In the genomic region with DNA sequence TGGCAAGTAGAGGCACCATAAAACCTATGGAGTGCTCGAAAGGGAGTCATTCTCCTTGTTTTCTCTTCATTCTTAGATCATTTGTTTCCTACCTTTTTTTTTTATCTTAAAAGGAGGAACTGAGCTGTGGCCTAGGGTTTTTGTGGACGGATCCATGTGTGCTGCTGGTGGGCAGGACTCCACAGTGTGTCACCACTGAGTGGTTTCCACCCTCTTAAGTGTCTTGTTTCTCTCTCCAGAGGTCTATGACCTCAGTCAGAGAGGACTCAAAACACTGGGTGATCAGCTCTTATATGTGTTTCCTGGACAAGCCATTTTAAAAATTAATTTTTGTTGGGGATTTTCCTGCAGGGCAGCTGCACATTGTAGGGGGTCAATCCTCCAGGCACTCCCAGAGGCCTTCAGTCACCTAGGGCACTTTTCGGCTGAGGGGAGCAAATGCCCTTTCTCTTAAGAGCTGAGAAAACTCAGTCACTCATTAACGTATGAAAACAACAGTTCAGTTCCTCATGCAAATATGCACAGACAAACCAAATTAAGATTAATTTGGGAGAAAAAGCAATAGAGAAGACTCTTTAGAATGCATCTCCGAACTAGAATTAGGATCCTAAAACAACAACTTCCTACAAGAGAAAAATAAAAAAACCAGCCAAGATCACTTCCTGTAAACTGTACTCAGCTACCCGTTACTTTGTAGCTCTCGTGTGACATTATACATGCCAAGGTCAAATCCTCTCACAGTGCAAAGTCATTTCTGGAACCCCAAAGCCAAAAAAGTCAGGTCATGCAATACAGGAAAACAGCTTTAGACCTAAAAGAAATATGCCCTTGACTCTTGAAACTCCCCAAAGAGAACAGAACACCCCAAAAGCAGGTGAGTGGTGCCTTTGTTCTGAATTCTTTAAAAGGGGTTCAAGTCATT, we compare ENCODE assay signal across 16 cellular contexts. TPM values are rescaled to one million over a fixed set of nuclear protein-coding genes. Genes with fewer than 3 reads are reported as not detected.
DNase-seq lines count a peak whose midpoint lies in the region; ATAC-seq and TF ChIP-seq lines count a peak whose summit lies in the region.
"Had no signal": no experiment of that assay in that cellular context is flagged by ENCODE, and none has a peak within 500 bp of the region (broad histone marks: within the 10 kb centered on the region; RNA-seq: fewer than 3 reads in every experiment).

No MANE protein-coding gene starts in this region.

- no peak overlapping the region for H3K4me3 ChIP-seq in stomach
- H3K4me3 ChIP-seq in tibial artery, result no peak overlapping the region
- H3K4me3 ChIP-seq: GM23338, hepatocyte had no signal

- intact Hi-C loops in stomach (cut with DNase I; ENCODE audit: low total_unique reads), result no loop called here
- intact Hi-C loops in tibial artery (cut with DNase I; ENCODE audit: low total_unique reads), result no loop called here

- in situ Hi-C loops in KBM-7 (cut with MboI; ENCODE audit: low pct_unique_long_range_greater_than_20kb, low sequenced_read_pairs), result no loop called here

- H3K9me3 ChIP-seq in stomach (peaks cover 0 to 17% (median 5%) of the 10 kb centered on the region in 4 donors), tibial artery (no peaks in the 10 kb centered on the region)

- ATAC-seq in GM19025 (IDR thresholded peaks at IDR 0.05; ENCODE audit: low read depth, unreplicated experiment), result peak; percentile 57
- peak; percentile 75 for ATAC-seq in HG02763 (IDR thresholded peaks at IDR 0.05; ENCODE audit: unreplicated experiment)
- no peak for ATAC-seq in GM18868 (IDR thresholded peaks at IDR 0.05; ENCODE audit: unreplicated experiment)
- ATAC-seq: GM23338 had no signal

- H3K4me1 ChIP-seq in stomach (peaks cover 19 to 41% (median 21%) of the 10 kb centered on the region in 4 donors), tibial artery (no peaks in the 10 kb centered on the region)

- no peak for TF ChIP-seq EP300 in stomach (IDR thresholded peaks at IDR 0.05)

- TF ChIP-seq POLR2A in stomach (IDR thresholded peaks at IDR 0.05), result no peak

- H3K27me3 ChIP-seq in stomach (no peaks in the 10 kb centered on the region), tibial artery (no peaks in the 10 kb centered on the region)
- H3K27me3 ChIP-seq: hepatocyte had no signal

- DNase-seq in KBM-7 (peak; percentile 3), stomach (no peak), tibial artery (no peak), DMS53 treated with DMSO at 0.1 percent for 48 hours (lab: John Stamatoyannopoulos, UW; ENCODE audit: unreplicated experiment) (no peak)
- DNase-seq: activated CD4-positive, alpha-beta T cell treated with anti-CD3 and anti-CD28 coated beads, Interleukin-2, amount 10 ng/mL, durations not matched to agents 24 days and 14 days; NCI-H1092 treated with DMSO at 0.1 percent for 48 hours; NK-92 treated with Interleukin-12 subunit alpha and Interleukin-12 subunit beta, amount 100 ng/mL, for 24 hours; stimulated activated naive CD4-positive, alpha-beta T cell treated with Interleukin-2 at 50 U/mL for 16 hours; SW 1271 had no signal

- no peak for TF ChIP-seq CTCF in stomach (IDR thresholded peaks at IDR 0.05)
- no peak for TF ChIP-seq CTCF in tibial artery (IDR thresholded peaks at IDR 0.05)

- H3K36me3 ChIP-seq in stomach (no peaks in the 10 kb centered on the region), tibial artery (no peaks in the 10 kb centered on the region)

- H3K27ac ChIP-seq in stomach (peak overlapping the region; percentile 29 to 69 (median 66)), tibial artery (no peak overlapping the region)
- H3K27ac ChIP-seq: hepatocyte had no signal

- WGBS in stomach, 5 donors, result 24 to 39% (median 38%) methylated on average over 7 of the region's 7 CpGs

RNA-seq across cellular contexts. Expression of a gene that starts 27.6 kb away (rescaled TPM):
- total RNA-seq in stomach, result 100 to 1,000 TPM in 2 of 5 donors, 10 to 100 TPM in 1, 1 to 10 TPM in 2; 7.6 to 581 (median 25.3) TPM
- 100 to 1,000 TPM in 1 of 3 donors, 10 to 100 TPM in 2; 11.9 to 200 (median 52.8) TPM for polyA plus RNA-seq in stomach
- total RNA-seq: activated CD4-positive, alpha-beta T cell treated with anti-CD3 and anti-CD28 coated beads, Interleukin-2, amount 10 ng/mL, durations not matched to agents 24 days and 14 days; cardiac septum; GM23338; osteoblast had no signal

Comparison
In these comparisons a context has a peak if more than half of its experiments do, and no peak if none do; other contexts are left out.
1. H3K27ac ChIP-seq: peak in stomach (5 of 5); none in tibial artery (0 of 2).